Comparison of ENCODE assay signal across 1 cellular context in the genomic region with DNA sequence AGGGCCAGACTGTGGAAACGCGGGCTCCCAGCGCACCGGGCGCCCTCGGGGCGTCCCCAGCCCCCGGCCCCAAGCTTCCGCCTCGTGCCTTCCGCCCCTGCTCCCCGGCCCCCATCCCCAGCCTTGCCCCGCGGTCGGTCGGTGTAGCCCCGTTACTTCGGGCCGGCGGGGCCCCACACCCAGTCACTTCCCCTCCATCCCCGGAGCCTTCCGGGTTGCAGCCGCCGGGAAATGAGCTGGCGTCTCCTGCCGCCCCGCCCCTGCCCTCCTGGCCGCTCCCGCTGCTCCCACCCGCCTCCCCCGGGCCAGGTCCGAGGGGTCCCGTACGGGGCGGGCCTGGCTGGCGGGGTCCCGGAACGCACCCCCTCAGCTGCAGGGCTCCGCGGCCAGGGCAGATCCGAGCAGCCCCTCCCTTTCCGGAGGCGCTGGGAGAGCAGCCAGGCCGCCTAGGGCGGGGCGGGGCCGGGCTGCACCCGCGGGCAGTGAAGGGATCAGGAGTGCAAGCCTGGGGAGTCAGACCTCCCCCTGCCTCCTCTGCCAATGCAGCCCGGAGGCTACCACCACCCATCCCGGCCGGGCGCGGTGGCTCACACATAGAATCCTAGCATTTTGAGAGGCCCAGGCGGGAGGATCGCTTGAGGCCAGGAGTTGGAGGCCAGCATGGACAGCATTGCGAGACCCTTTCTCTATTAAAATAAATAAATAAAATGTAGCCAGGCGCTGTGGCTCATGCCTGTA.
A peak's percentile ranks its signal among the peaks of the same experiment; 100 is the strongest.
TF ChIP-seq lines count a peak whose summit lies in the region.

No MANE protein-coding gene starts in this region.

TF ChIP-seq in HepG2, 621 proteins besides CTCF, POLR2A, EP300 and RAD21 (continued from another document and continues in another):
- TF ChIP-seq, protein P1, sequence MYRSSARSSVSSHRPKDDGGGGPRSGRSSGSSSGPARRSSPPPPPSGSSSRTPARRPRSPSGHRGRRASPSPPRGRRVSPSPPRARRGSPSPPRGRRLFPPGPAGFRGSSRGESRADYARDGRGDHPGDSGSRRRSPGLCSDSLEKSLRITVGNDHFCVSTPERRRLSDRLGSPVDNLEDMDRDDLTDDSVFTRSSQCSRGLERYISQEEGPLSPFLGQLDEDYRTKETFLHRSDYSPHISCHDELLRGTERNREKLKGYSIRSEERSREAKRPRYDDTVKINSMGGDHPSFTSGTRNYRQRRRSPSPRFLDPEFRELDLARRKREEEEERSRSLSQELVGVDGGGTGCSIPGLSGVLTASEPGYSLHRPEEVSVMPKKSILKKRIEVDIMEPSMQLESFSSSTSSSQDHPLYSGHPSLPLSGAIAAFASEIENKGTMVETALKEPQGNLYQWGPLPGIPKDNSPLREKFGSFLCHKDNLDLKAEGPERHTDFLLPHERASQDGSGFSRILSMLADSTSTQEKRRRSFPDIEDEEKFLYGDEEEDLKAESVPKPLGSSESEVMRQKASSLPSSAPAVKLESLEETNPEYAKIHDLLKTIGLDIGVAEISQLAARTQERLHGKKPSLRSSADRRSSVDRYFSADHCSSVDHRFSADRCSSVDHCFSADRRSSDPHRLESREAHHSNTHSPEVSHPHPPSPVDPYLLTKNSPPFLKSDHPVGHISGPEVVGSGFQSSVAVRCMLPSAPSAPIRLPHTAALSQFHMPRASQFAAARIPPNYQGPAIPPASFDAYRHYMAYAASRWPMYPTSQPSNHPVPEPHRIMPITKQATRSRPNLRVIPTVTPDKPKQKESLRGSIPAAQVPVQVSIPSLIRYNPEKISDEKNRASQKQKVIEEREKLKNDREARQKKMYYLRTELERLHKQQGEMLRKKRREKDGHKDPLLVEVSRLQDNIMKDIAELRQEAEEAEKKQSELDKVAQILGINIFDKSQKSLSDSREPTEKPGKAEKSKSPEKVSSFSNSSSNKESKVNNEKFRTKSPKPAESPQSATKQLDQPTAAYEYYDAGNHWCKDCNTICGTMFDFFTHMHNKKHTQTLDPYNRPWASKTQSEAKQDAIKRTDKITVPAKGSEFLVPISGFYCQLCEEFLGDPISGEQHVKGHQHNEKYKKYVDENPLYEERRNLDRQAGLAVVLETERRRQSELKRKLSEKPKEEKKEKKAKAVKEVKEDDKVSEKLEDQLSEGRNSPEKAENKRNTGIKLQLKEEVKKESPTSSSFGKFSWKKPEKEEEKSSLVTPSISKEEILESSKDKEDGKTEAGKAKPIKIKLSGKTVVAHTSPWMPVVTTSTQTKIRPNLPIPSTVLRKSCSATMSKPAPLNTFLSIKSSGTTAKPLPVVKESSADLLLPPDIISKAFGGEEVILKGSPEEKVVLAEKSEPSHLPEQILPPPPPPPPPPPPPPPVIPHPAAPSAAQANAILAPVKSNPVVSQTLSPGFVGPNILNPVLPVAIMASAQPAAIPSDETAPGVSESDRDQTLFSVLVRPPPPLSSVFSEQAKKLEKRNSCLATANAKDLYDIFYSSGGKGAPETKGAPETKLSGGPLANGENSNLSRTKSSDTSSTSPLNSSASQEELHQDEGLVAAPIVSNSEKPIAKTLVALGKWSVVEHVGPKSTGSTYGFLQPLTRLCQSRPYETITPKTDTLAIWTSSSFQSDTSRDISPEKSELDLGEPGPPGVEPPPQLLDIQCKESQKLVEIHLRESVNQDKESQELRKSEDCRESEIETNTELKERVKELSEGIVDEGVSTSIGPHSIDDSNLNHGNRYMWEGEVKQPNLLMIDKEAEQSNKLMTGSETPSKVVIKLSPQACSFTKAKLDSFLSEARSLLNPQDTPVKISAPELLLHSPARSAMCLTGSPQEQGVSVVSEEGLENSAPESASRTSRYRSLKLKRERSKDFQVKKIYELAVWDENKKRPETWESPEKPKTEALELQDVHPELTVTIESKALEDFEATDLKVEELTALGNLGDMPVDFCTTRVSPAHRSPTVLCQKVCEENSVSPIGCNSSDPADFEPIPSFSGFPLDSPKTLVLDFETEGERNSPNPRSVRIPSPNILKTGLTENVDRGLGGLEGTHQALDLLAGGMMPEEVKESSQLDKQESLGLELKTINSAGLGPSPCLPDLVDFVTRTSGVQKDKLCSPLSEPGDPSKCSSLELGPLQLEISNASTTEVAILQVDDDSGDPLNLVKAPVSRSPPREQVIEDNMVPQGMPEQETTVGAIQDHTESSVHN (CRISPR knock-in tag; IDR thresholded peaks at IDR 0.05) = no peak
- TF ChIP-seq ZNF17 (CRISPR knock-in tag; IDR thresholded peaks at IDR 0.05) = no peak
- no peak for TF ChIP-seq CERS6 (CRISPR knock-in tag; IDR thresholded peaks at IDR 0.05)
- peak; percentile 30; the same call in 1 of the 2 replicates for TF ChIP-seq SP4 (CRISPR knock-in tag; IDR thresholded peaks at IDR 0.05)
- TF ChIP-seq ARNT2 (CRISPR knock-in tag; IDR thresholded peaks at IDR 0.05; ENCODE audit: low read depth) = no peak
- TF ChIP-seq ZNF383 (CRISPR knock-in tag; IDR thresholded peaks at IDR 0.05; ENCODE audit: borderline replicate concordance) = no peak
- TF ChIP-seq ZNF121 (CRISPR knock-in tag; IDR thresholded peaks at IDR 0.05) = peak; percentile 83
- TF ChIP-seq, protein P2, sequence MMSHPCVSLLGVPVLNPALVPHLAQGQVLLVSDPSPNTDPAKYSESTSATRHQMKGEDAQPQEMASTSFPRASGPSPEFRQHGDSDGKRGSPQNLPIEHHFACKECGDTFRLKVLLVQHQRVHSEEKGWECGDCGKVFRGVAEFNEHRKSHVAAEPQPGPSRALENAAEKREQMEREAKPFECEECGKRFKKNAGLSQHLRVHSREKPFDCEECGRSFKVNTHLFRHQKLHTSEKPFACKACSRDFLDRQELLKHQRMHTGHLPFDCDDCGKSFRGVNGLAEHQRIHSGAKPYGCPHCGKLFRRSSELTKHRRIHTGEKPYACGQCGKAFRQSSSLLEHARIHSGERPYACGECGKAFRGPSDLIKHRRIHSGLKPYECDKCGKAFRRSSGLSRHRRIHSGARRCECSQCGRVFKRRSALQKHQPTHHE (CRISPR knock-in tag; IDR thresholded peaks at IDR 0.05; ENCODE audit: borderline replicate concordance) = no peak
- no peak for TF ChIP-seq ERF (CRISPR knock-in tag; IDR thresholded peaks at IDR 0.05)
- no peak for TF ChIP-seq KDM1A (CRISPR knock-in tag; IDR thresholded peaks at IDR 0.05)
- TF ChIP-seq ZNF574 (CRISPR knock-in tag; IDR thresholded peaks at IDR 0.05) = peak; percentile 49
- TF ChIP-seq, protein P3, sequence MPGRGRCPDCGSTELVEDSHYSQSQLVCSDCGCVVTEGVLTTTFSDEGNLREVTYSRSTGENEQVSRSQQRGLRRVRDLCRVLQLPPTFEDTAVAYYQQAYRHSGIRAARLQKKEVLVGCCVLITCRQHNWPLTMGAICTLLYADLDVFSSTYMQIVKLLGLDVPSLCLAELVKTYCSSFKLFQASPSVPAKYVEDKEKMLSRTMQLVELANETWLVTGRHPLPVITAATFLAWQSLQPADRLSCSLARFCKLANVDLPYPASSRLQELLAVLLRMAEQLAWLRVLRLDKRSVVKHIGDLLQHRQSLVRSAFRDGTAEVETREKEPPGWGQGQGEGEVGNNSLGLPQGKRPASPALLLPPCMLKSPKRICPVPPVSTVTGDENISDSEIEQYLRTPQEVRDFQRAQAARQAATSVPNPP (CRISPR knock-in tag; IDR thresholded peaks at IDR 0.05) = no peak
- peak; percentile 88 for TF ChIP-seq SAP130 (CRISPR knock-in tag; IDR thresholded peaks at IDR 0.05; ENCODE audit: low read depth)
- no peak for TF ChIP-seq CHCHD3 (CRISPR knock-in tag; IDR thresholded peaks at IDR 0.05)
- TF ChIP-seq, protein P4, sequence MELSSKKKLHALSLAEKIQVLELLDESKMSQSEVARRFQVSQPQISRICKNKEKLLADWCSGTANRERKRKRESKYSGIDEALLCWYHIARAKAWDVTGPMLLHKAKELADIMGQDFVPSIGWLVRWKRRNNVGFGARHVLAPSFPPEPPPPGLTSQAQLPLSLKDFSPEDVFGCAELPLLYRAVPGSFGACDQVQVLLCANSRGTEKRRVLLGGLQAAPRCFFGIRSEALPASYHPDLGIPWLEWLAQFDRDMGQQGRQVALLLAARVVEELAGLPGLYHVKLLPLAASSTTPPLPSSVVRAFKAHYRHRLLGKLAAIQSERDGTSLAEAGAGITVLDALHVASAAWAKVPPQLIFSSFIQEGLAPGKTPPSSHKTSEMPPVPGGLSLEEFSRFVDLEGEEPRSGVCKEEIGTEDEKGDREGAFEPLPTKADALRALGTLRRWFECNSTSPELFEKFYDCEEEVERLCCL (CRISPR knock-in tag; IDR thresholded peaks at IDR 0.05; ENCODE audit: borderline replicate concordance) = no peak
- TF ChIP-seq BRD4 (CRISPR knock-in tag; IDR thresholded peaks at IDR 0.05) = no peak
- TF ChIP-seq, protein P5, sequence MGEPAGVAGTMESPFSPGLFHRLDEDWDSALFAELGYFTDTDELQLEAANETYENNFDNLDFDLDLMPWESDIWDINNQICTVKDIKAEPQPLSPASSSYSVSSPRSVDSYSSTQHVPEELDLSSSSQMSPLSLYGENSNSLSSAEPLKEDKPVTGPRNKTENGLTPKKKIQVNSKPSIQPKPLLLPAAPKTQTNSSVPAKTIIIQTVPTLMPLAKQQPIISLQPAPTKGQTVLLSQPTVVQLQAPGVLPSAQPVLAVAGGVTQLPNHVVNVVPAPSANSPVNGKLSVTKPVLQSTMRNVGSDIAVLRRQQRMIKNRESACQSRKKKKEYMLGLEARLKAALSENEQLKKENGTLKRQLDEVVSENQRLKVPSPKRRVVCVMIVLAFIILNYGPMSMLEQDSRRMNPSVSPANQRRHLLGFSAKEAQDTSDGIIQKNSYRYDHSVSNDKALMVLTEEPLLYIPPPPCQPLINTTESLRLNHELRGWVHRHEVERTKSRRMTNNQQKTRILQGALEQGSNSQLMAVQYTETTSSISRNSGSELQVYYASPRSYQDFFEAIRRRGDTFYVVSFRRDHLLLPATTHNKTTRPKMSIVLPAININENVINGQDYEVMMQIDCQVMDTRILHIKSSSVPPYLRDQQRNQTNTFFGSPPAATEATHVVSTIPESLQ (CRISPR knock-in tag; conservative IDR thresholded peaks at IDR 0.05) = no peak
- TF ChIP-seq RNF2 (conservative IDR thresholded peaks at IDR 0.05; ENCODE audit: low read depth) = no peak
- TF ChIP-seq, protein P6, sequence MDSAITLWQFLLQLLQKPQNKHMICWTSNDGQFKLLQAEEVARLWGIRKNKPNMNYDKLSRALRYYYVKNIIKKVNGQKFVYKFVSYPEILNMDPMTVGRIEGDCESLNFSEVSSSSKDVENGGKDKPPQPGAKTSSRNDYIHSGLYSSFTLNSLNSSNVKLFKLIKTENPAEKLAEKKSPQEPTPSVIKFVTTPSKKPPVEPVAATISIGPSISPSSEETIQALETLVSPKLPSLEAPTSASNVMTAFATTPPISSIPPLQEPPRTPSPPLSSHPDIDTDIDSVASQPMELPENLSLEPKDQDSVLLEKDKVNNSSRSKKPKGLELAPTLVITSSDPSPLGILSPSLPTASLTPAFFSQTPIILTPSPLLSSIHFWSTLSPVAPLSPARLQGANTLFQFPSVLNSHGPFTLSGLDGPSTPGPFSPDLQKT (CRISPR knock-in tag; IDR thresholded peaks at IDR 0.05; ENCODE audit: borderline replicate concordance) = no peak
- TF ChIP-seq ZBTB10 (CRISPR knock-in tag; IDR thresholded peaks at IDR 0.05; ENCODE audit: borderline replicate concordance) = peak; percentile 78
- no peak for TF ChIP-seq NPAS2 (CRISPR knock-in tag; IDR thresholded peaks at IDR 0.05; ENCODE audit: borderline replicate concordance)
- TF ChIP-seq U2AF1 (optimal IDR thresholded peaks at IDR 0.05; ENCODE audit: low read depth, low read length) = no peak
- TF ChIP-seq ZBTB42 (CRISPR knock-in tag; IDR thresholded peaks at IDR 0.05) = no peak
- no peak for TF ChIP-seq ZNF510 (CRISPR knock-in tag; IDR thresholded peaks at IDR 0.05; ENCODE audit: low read depth)
- no peak for TF ChIP-seq SMARCE1 (IDR thresholded peaks at IDR 0.05; ENCODE audit: borderline replicate concordance)
- no peak for TF ChIP-seq ZNF652 (CRISPR knock-in tag; IDR thresholded peaks at IDR 0.05; ENCODE audit: borderline replicate concordance, low read depth)
- no peak for TF ChIP-seq ZNF530 (CRISPR knock-in tag; IDR thresholded peaks at IDR 0.05; ENCODE audit: low read depth)
- no peak for TF ChIP-seq REXO4 (CRISPR knock-in tag; IDR thresholded peaks at IDR 0.05; ENCODE audit: borderline replicate concordance)
